In the genomic region with DNA sequence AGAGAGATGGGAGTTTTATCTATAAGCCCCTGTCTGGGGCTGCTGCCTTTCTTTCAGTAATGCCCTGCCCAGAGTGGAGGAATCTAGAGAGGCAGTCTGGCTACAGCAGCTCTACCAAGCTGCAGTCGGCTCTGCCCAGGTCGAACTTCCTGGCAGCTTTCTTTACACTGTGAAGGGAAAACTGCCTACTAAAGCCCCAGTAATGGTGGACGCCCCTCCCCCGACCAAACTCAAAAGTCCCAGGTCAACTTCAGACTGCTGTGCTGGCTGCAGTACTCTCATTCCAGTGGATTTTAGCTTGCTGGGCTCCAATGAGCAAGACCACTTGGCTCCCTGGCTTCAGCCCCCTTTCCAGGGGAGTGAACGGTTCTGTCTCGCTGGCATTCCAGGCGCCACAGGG, we compare ENCODE assay signal across 1 cellular context.
TF ChIP-seq lines count a peak whose summit lies in the region.

No MANE protein-coding gene starts in this region.

TF ChIP-seq in GM23338, 12 proteins besides CTCF, POLR2A, EP300 and RAD21 (continued from another document):
- TF ChIP-seq, protein P1, sequence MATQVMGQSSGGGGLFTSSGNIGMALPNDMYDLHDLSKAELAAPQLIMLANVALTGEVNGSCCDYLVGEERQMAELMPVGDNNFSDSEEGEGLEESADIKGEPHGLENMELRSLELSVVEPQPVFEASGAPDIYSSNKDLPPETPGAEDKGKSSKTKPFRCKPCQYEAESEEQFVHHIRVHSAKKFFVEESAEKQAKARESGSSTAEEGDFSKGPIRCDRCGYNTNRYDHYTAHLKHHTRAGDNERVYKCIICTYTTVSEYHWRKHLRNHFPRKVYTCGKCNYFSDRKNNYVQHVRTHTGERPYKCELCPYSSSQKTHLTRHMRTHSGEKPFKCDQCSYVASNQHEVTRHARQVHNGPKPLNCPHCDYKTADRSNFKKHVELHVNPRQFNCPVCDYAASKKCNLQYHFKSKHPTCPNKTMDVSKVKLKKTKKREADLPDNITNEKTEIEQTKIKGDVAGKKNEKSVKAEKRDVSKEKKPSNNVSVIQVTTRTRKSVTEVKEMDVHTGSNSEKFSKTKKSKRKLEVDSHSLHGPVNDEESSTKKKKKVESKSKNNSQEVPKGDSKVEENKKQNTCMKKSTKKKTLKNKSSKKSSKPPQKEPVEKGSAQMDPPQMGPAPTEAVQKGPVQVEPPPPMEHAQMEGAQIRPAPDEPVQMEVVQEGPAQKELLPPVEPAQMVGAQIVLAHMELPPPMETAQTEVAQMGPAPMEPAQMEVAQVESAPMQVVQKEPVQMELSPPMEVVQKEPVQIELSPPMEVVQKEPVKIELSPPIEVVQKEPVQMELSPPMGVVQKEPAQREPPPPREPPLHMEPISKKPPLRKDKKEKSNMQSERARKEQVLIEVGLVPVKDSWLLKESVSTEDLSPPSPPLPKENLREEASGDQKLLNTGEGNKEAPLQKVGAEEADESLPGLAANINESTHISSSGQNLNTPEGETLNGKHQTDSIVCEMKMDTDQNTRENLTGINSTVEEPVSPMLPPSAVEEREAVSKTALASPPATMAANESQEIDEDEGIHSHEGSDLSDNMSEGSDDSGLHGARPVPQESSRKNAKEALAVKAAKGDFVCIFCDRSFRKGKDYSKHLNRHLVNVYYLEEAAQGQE (IDR thresholded peaks at IDR 0.05; ENCODE audit: unreplicated experiment) = no peak
- TF ChIP-seq, protein P2, sequence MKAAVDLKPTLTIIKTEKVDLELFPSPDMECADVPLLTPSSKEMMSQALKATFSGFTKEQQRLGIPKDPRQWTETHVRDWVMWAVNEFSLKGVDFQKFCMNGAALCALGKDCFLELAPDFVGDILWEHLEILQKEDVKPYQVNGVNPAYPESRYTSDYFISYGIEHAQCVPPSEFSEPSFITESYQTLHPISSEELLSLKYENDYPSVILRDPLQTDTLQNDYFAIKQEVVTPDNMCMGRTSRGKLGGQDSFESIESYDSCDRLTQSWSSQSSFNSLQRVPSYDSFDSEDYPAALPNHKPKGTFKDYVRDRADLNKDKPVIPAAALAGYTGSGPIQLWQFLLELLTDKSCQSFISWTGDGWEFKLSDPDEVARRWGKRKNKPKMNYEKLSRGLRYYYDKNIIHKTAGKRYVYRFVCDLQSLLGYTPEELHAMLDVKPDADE (IDR thresholded peaks at IDR 0.05) = no peak
- no peak for TF ChIP-seq EZH2 (IDR thresholded peaks at IDR 0.05; ENCODE audit: low read depth, unreplicated experiment)
